ENCODE assay signal across 13 cellular contexts in the genomic region with DNA sequence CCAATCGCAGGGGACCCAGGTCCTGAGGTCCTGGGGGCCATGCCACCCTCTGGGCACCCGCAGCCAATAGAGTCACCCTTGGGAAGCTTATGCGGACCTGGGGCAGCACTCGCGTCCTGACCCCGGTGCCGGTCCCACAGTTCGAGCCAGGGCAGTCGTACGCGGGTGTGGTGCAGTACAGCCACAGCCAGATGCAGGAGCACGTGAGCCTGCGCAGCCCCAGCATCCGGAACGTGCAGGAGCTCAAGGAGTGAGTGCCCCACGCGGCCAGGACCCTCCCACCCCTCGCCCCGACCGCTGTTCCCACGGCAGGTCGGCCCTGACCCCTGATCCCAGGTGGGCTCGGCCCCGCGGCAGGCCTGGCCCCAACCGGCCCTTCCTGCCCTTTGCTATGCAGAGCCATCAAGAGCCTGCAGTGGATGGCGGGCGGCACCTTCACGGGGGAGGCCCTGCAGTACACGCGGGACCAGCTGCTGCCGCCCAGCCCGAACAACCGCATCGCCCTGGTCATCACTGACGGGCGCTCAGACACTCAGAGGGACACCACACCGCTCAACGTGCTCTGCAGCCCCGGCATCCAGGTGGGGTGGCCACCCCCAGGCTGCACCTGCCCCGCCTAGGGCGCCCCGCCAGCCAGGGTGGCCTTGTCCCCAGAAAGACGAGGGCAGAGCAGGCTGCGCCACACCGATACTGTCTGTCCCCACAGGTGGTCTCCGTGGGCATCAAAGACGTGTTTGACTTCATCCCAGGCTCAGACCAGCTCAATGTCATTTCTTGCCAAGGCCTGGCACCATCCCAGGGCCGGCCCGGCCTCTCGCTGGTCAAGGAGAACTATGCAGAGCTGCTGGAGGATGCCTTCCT. TPM values are rescaled to one million over a fixed set of nuclear protein-coding genes. Genes with fewer than 3 reads are reported as not detected.
DNase-seq lines count a peak whose midpoint lies in the region; ATAC-seq, FAIRE-seq and TF ChIP-seq lines count a peak whose summit lies in the region.
"Had no signal": no experiment of that assay in that cellular context is flagged by ENCODE, and none has a peak within 500 bp of the region (broad histone marks: within the 10 kb centered on the region; RNA-seq: fewer than 3 reads in every experiment).

No MANE protein-coding gene starts in this region.

- H3K4me3 ChIP-seq in right lobe of liver (no peak overlapping the region), HepG2 (replicated peaks in 1 of 3; ENCODE audit: insufficient read depth in 1 of 3, low read depth in 2 of 3, low read length in 3 of 3) (no peak overlapping the region), neuronal stem cell (ENCODE audit: low read length in 2 of 2) (no peak overlapping the region), upper lobe of left lung (no peak overlapping the region)
- H3K4me3 ChIP-seq: left lung had no signal

- no peak overlapping the region for H3K4me2 ChIP-seq in HepG2 (ENCODE audit: low read depth, low read length)
- H3K4me2 ChIP-seq in neuronal stem cell (ENCODE audit: insufficient read depth, low read length, poor library complexity, severe bottlenecking): no peak overlapping the region

- H3K4ac ChIP-seq in neuronal stem cell (ENCODE audit: low read length): no peak overlapping the region

- in situ Hi-C loops in HepG2 (cut with HindIII; ENCODE audit: extremely low pct_ligation_motif_present, low pct_unique_long_range_greater_than_20kb): no loop called here

- H2BK12ac ChIP-seq in neuronal stem cell (ENCODE audit: low read length): no peak overlapping the region

- WGBS in right lobe of liver (ENCODE audit: insufficient coverage, low coverage, low lambda C conversion rate, missing lambda C conversion rate): 88% methylated on average over 10 of the region's 51 CpGs
- 86% methylated on average over 21 of the region's 51 CpGs for WGBS in HepG2 (ENCODE audit: low lambda C conversion rate)
- no CpG with 5 or more reads among the region's 51 CpGs for WGBS in neuronal stem cell (ENCODE audit: extremely low coverage in 2 of 2, insufficient read length in 2 of 2, insufficient replicate concordance in 1 of 2), 2 donors
- WGBS in upper lobe of left lung, 2 donors: 91 to 94% methylated on average over 18 to 40 of the region's 51 CpGs

- H3K18ac ChIP-seq in neuronal stem cell (ENCODE audit: low read length): no peak overlapping the region

- peaks cover 1% of the 10 kb centered on the region for H3K79me1 ChIP-seq in neuronal stem cell (ENCODE audit: low read depth, low read length)

- BruUV-seq in HepG2 (replicated peaks; lab: Mats Ljungman, UMichigan): no TSS peak

- no peak overlapping the region for H2AK5ac ChIP-seq in neuronal stem cell (ENCODE audit: low read depth, low read length)

- H3K14ac ChIP-seq in neuronal stem cell (ENCODE audit: low read length): no peak overlapping the region

- no peak overlapping the region for H3K9ac ChIP-seq in HepG2 (ENCODE audit: insufficient read depth, low read depth, low read length)
- no peak overlapping the region for H3K9ac ChIP-seq in neuronal stem cell (ENCODE audit: low read depth, low read length, poor library complexity)

- H3K27me3 Mint-ChIP-seq in glutamatergic neuron (ENCODE audit: unreplicated experiment): peaks cover 11% of the 10 kb centered on the region

- TF ChIP-seq EP300 in HepG2 (IDR thresholded peaks at IDR 0.05; ENCODE audit: low read depth in 2 of 2, low read length in 2 of 2): no peak
- no peak for TF ChIP-seq EP300 in HepG2 (CRISPR knock-in tag; IDR thresholded peaks at IDR 0.05; ENCODE audit: borderline replicate concordance)
- no peak for TF ChIP-seq EP300 in upper lobe of left lung (IDR thresholded peaks at IDR 0.05)

- peaks cover 12% of the 10 kb centered on the region for H3K36me3 Mint-ChIP-seq in glutamatergic neuron (ENCODE audit: unreplicated experiment)
- H3K36me3 Mint-ChIP-seq: activated naive CD4-positive, alpha-beta T cell treated with anti-CD3 and anti-CD28 coated beads, Interleukin-2, amount 50 U/mL, for 72 hours had no signal

- H3K36me3 ChIP-seq in right lobe of liver (no peaks in the 10 kb centered on the region), HepG2 (replicated peaks in 1 of 2; ENCODE audit: control insufficient read depth in 1 of 2, insufficient read depth in 2 of 2, low read length in 2 of 2) (no peaks in the 10 kb centered on the region), neuronal stem cell (replicated peaks in 1 of 2; ENCODE audit: control insufficient read depth in 2 of 2, insufficient read depth in 2 of 2, low read length in 2 of 2) (peaks cover 0 to 13% of the 10 kb centered on the region in 2 donors), upper lobe of left lung (peaks cover 0 to 56% (median 17%) of the 10 kb centered on the region in 4 donors)

- no peak overlapping the region for H4K8ac ChIP-seq in neuronal stem cell (ENCODE audit: low read depth, low read length)

- no peak for ATAC-seq in right lobe of liver
- ATAC-seq in HepG2: no peak
- ATAC-seq in omental fat pad (ENCODE audit: low FRiP score): no peak
- no peak for ATAC-seq in HG03571 (IDR thresholded peaks at IDR 0.05; ENCODE audit: unreplicated experiment)
- no peak for ATAC-seq in upper lobe of left lung (ENCODE audit: low FRiP score in 2 of 2)
- ATAC-seq: activated naive CD4-positive, alpha-beta T cell treated with anti-CD3 and anti-CD28 coated beads, Interleukin-2, amount 50 U/mL, for 72 hours; left lung had no signal

- H2AFZ ChIP-seq in HepG2 (ENCODE audit: low read length): no peak overlapping the region
- H2AFZ ChIP-seq in neuronal stem cell (ENCODE audit: low read length): no peak overlapping the region

- H3K27me3 ChIP-seq in right lobe of liver (no peaks in the 10 kb centered on the region), HepG2 (ENCODE audit: control insufficient read depth in 1 of 2, insufficient read depth in 2 of 2, low read length in 2 of 2) (no peaks in the 10 kb centered on the region), neuronal stem cell (ENCODE audit: control insufficient read depth in 3 of 3, insufficient read depth in 3 of 3, low read depth in 1 of 3, low read length in 3 of 3) (no peaks in the 10 kb centered on the region), upper lobe of left lung (no peaks in the 10 kb centered on the region)
- H3K27me3 ChIP-seq: left lung had no signal

- TF ChIP-seq RAD21 in HepG2 (CRISPR knock-in tag; IDR thresholded peaks at IDR 0.05): no peak

- DNase-seq in right lobe of liver: peak; percentile 17 to 53 (median 42)
- no peak for DNase-seq in HepG2 (ENCODE audit: low spot score)
- DNase-seq in glutamatergic neuron: peak; percentile 17
- DNase-seq in neuronal stem cell (ENCODE audit: low spot score): no peak
- DNase-seq in DMS79 treated with DMSO at 0.1 percent for 48 hours (lab: John Stamatoyannopoulos, UW): no peak
- DNase-seq in omental fat pad (ENCODE audit: low spot score): no peak
- no peak for DNase-seq in upper lobe of left lung
- DNase-seq: HCEC 1CT, MV-4-11, NCI-H82 had no signal

- no peak for TF ChIP-seq CTCF in right lobe of liver (IDR thresholded peaks at IDR 0.05)
- no peak for TF ChIP-seq CTCF in HepG2 (CRISPR knock-in tag; IDR thresholded peaks at IDR 0.05)
- TF ChIP-seq CTCF in glutamatergic neuron (IDR thresholded peaks at IDR 0.05; ENCODE audit: partially characterized antibody, unreplicated experiment): no peak
- no peak for TF ChIP-seq CTCF in omental fat pad (IDR thresholded peaks at IDR 0.05)
- TF ChIP-seq CTCF in upper lobe of left lung (IDR thresholded peaks at IDR 0.05): no peak

- H3K79me2 ChIP-seq in HepG2 (ENCODE audit: insufficient read depth, low read length): no peaks in the 10 kb centered on the region

- peaks cover 2% of the 10 kb centered on the region for H3K4me1 Mint-ChIP-seq in glutamatergic neuron (ENCODE audit: low read depth, unreplicated experiment)

- CTCF ChIA-PET in HepG2 (lab: Yijun Ruan, JAX; ENCODE audit: low intra/inter-chr PET ratio, low total read pairs): no interaction called here

- H2BK120ac ChIP-seq in neuronal stem cell (ENCODE audit: low read depth, low read length): no peak overlapping the region

- H3K4me3 Mint-ChIP-seq in glutamatergic neuron (ENCODE audit: unreplicated experiment): no peak overlapping the region

- no peak overlapping the region for H4K91ac ChIP-seq in neuronal stem cell (ENCODE audit: low read depth, low read length, poor library complexity)

- H3K9me3 ChIP-seq in right lobe of liver (no peaks in the 10 kb centered on the region), HepG2 (ENCODE audit: low read length) (no peaks in the 10 kb centered on the region), neuronal stem cell (replicated peaks in 1 of 2; ENCODE audit: control insufficient read depth in 2 of 2, insufficient read depth in 1 of 2, low read depth in 1 of 2, low read length in 2 of 2) (no peaks in the 10 kb centered on the region), upper lobe of left lung (no peaks in the 10 kb centered on the region)

- peaks cover 7% of the 10 kb centered on the region for H3K9me3 Mint-ChIP-seq in glutamatergic neuron (ENCODE audit: unreplicated experiment)
- H3K9me3 Mint-ChIP-seq: activated naive CD4-positive, alpha-beta T cell treated with anti-CD3 and anti-CD28 coated beads, Interleukin-2, amount 50 U/mL, for 72 hours had no signal

- H2BK5ac ChIP-seq in neuronal stem cell (ENCODE audit: low read length): no peak overlapping the region

- no peak overlapping the region for H2BK15ac ChIP-seq in neuronal stem cell (ENCODE audit: low read length)

- H3K4me1 ChIP-seq in right lobe of liver (no peaks in the 10 kb centered on the region), HepG2 (ENCODE audit: insufficient read depth, low read length) (no peaks in the 10 kb centered on the region), neuronal stem cell (ENCODE audit: control insufficient read depth in 2 of 2, insufficient read depth in 1 of 2, low read depth in 1 of 2, low read length in 2 of 2) (no peaks in the 10 kb centered on the region), upper lobe of left lung (no peaks in the 10 kb centered on the region)
- H3K4me1 ChIP-seq: left lung had no signal

- H4K20me1 ChIP-seq in HepG2 (ENCODE audit: insufficient read depth, low read length): no peaks in the 10 kb centered on the region

- no peak for TF ChIP-seq POLR2A in right lobe of liver (IDR thresholded peaks at IDR 0.05)
- no peak for TF ChIP-seq POLR2A in HepG2 (IDR thresholded peaks at IDR 0.05; ENCODE audit: insufficient read depth in 1 of 2, low read depth in 2 of 2, low read length in 2 of 2)
- TF ChIP-seq POLR2A in upper lobe of left lung (IDR thresholded peaks at IDR 0.05): no peak

- H3K23ac ChIP-seq in neuronal stem cell (ENCODE audit: low read depth, low read length, poor library complexity): peak overlapping the region; percentile 89

- POLR2A ChIA-PET in HepG2 (lab: Yijun Ruan, JAX): no interaction called here

- FAIRE-seq in HepG2 (lab: Jason Lieb, UNC): no peak

- intact Hi-C loops in right lobe of liver (cut with DNase I): loop anchor here in 1 of 2 donors (10.0 kb wide), 1 partner anchor 63 kb away; no protein-coding TSS in a partner anchor
- intact Hi-C loops in HepG2 (cut with micrococcal nuclease; ENCODE audit: unreplicated experiment): no loop called here

- H3K27ac Mint-ChIP-seq in glutamatergic neuron (ENCODE audit: unreplicated experiment): no peak overlapping the region
- H3K27ac Mint-ChIP-seq: activated naive CD4-positive, alpha-beta T cell treated with anti-CD3 and anti-CD28 coated beads, Interleukin-2, amount 50 U/mL, for 72 hours had no signal

- H3K27ac ChIP-seq in right lobe of liver: no peak overlapping the region
- no peak overlapping the region for H3K27ac ChIP-seq in HepG2 (ENCODE audit: extremely low read length, insufficient read depth, low read length)
- H3K27ac ChIP-seq in neuronal stem cell (replicated peaks; ENCODE audit: low read length): no peak overlapping the region
- no peak overlapping the region for H3K27ac ChIP-seq in upper lobe of left lung
- H3K27ac ChIP-seq: left lung had no signal

RNA-seq across cellular contexts. Expression of gene COL6A1, which starts 20.5 kb away (rescaled TPM):
- total RNA-seq in right lobe of liver (10 to 100 TPM; 28.2 to 79.9 (median 51.1) TPM), HepG2 (2016; rRNA removed; fragmentation: Illumina TruSeq; extraction: Trizol) (0.46 and 3.1 TPM in 2 replicates), glutamatergic neuron (ENCODE audit: unreplicated experiment) (407 TPM), omental fat pad (1,000 to 10,000 TPM in 1 of 4 donors, 100 to 1,000 TPM in 3; 410 to 1,024 (median 521) TPM), upper lobe of left lung (100 to 1,000 TPM in 5 of 6 donors, 10 to 100 TPM in 1; 61.9 to 351 (median 205) TPM)
- 0.09 and 0.40 TPM in 2 replicates for total RNA-seq in HepG2 (2016; cell fraction: cytosol; rRNA removed; fragmentation: Illumina TruSeq; extraction: Trizol; ENCODE audit: low read depth)
- 0.55 and 4.3 TPM in 2 replicates for total RNA-seq in HepG2 (2016; cell fraction: insoluble cytoplasmic fraction; rRNA removed; fragmentation: Illumina TruSeq; extraction: Trizol)
- total RNA-seq in HepG2 (2016; cell fraction: membrane; rRNA removed; fragmentation: Illumina TruSeq; extraction: Trizol): 0.28 and 0.41 TPM in 2 replicates
- 4.1 and 6.4 TPM in 2 replicates for total RNA-seq in HepG2 (2016; cell fraction: nucleus; rRNA removed; fragmentation: Illumina TruSeq; extraction: Trizol)
- 4.8 and 9.8 TPM in 2 replicates for polyA plus RNA-seq in HepG2 (2011; rRNA removed)
- 2.4 TPM in 2 replicates for polyA plus RNA-seq in HepG2 (2011; cell fraction: cytosol; rRNA removed)
- polyA plus RNA-seq in HepG2 (2011; cell fraction: nucleus; rRNA removed): 190 and 201 TPM in 2 replicates
- polyA plus RNA-seq in HepG2 (2012): 10.0 and 14.2 TPM in 2 replicates
- 0.17 TPM in 2 replicates for polyA plus RNA-seq in HepG2 (2016; cell fraction: cytosol; fragmentation: Illumina TruSeq; extraction: Trizol; ENCODE audit: low read depth)
- 0.58 and 1.7 TPM in 2 replicates for polyA plus RNA-seq in HepG2 (2016; cell fraction: insoluble cytoplasmic fraction; fragmentation: Illumina TruSeq; extraction: Trizol; ENCODE audit: low read depth)
- 0.13 and 0.28 TPM in 2 replicates for polyA plus RNA-seq in HepG2 (2016; cell fraction: membrane; fragmentation: Illumina TruSeq; extraction: Trizol; ENCODE audit: low read depth)
- 20.5 and 25.0 TPM in 2 replicates for polyA plus RNA-seq in HepG2 (2016; cell fraction: nucleus; fragmentation: Illumina TruSeq; extraction: Trizol; ENCODE audit: insufficient read depth, low read depth)
- polyA minus RNA-seq in HepG2 (2011; rRNA and poly(A)+ RNA removed; ENCODE audit: low replicate concordance): 0.07 and 11.2 TPM in 2 replicates
- 1.1 and 1.8 TPM in 2 replicates for polyA minus RNA-seq in HepG2 (2011; cell fraction: cytosol; rRNA and poly(A)+ RNA removed)
- 3.9 and 6.7 TPM in 2 replicates for polyA minus RNA-seq in HepG2 (2011; cell fraction: nucleus; rRNA and poly(A)+ RNA removed)
- polyA plus RNA-seq in neuronal stem cell (2013, experiment 1 of 2): 54.3 TPM
- 53.4 TPM for polyA plus RNA-seq in neuronal stem cell (2013, experiment 2 of 2)

Comparison
In these comparisons a context has a peak if more than half of its experiments do, and no peak if none do; other contexts are left out.
1. DNase-seq: peak in right lobe of liver (3 of 3) and glutamatergic neuron (single experiment); none in HepG2 (single experiment), neuronal stem cell (single experiment), DMS79 treated with DMSO at 0.1 percent for 48 hours (single experiment), omental fat pad (single experiment) and upper lobe of left lung (0 of 2).